Comparison of ENCODE assay signal across 27 cellular contexts in genomic region chr5:91690921-91691320, GRCh38.
"Had no signal": no experiment of that assay in that cellular context is flagged by ENCODE, and none has a peak within 500 bp of the region (broad histone marks: within the 10 kb centered on the region; RNA-seq: fewer than 3 reads in every experiment).

No MANE protein-coding gene starts in this region.

- H3K27me3 Mint-ChIP-seq: brain; natural killer cell treated with Interleukin-12 subunit alpha and Interleukin-12 subunit beta and Interleukin-15 and Interleukin-18, amount 100 ng/mL, for 72 hours; T-helper 17 cell had no signal

- H3K27ac ChIP-seq: esophagus muscularis mucosa, left lung, lower lobe of right lung, right atrium auricular region, suprapubic skin, tibial artery, upper lobe of right lung had no signal

- H3K4me1 ChIP-seq: esophagus muscularis mucosa, left lung, lower lobe of right lung, right atrium auricular region, suprapubic skin, tibial artery, upper lobe of right lung had no signal

- H3K4me3 ChIP-seq: esophagus muscularis mucosa, left lung, lower lobe of right lung, mucosa of descending colon, right atrium auricular region, suprapubic skin, tibial artery, upper lobe of right lung had no signal

- DNase-seq: activated CD4-positive, alpha-beta T cell treated with anti-CD3 and anti-CD28 coated beads for 4 hours; activated CD4-positive, alpha-beta T cell treated with anti-CD3 and anti-CD28 coated beads, Interleukin-2, amount 50 U/mL, for 4 hours; activated CD4-positive, CD25-positive, alpha-beta regulatory T cell; activated naive CD4-positive, alpha-beta T cell; activated T-cell treated with anti-CD3 and anti-CD28 coated beads for 4 hours; activated T-cell treated with anti-CD3 and anti-CD28 coated beads, Interleukin-2, amount 50 U/mL, for 72 hours; aorta; central memory CD4-positive, alpha-beta T cell; dermis blood vessel endothelial cell; effector CD4-positive, alpha-beta T cell; foreskin melanocyte; left lung; lower lobe of right lung; mesendoderm; mucosa of descending colon; stimulated activated CD4-positive, alpha-beta T cell treated with anti-CD3 and anti-CD28 coated beads, Interleukin-15, amount 100 ng/mL, for 24 hours; stimulated activated naive CD4-positive, alpha-beta T cell; T-helper 17 cell; tibial artery; upper lobe of right lung had no signal

- FAIRE-seq: islet of Langerhans had no signal

- H3K9me3 Mint-ChIP-seq: brain had no signal

- H3K36me3 Mint-ChIP-seq: brain; natural killer cell treated with Interleukin-12 subunit alpha and Interleukin-12 subunit beta and Interleukin-15 and Interleukin-18, amount 100 ng/mL, for 72 hours had no signal

- H3K4me3 Mint-ChIP-seq: activated T-cell treated with anti-CD3 and anti-CD28 coated beads, Interleukin-2, amount 50 U/mL, for 72 hours; brain; natural killer cell treated with Interleukin-12 subunit alpha and Interleukin-12 subunit beta and Interleukin-15 and Interleukin-18, amount 100 ng/mL, for 72 hours; T-helper 17 cell had no signal

- H3K27ac Mint-ChIP-seq: activated naive CD4-positive, alpha-beta T cell treated with anti-CD3 and anti-CD28 coated beads, Interleukin-2, amount 50 U/mL, for 72 hours; activated T-cell treated with anti-CD3 and anti-CD28 coated beads, Interleukin-2, amount 50 U/mL, for 72 hours; brain; natural killer cell treated with Interleukin-12 subunit alpha and Interleukin-12 subunit beta and Interleukin-15 and Interleukin-18, amount 100 ng/mL, for 72 hours; T-helper 17 cell had no signal

- H3K9me3 ChIP-seq: esophagus muscularis mucosa, mucosa of descending colon, right atrium auricular region, suprapubic skin, tibial artery, upper lobe of right lung had no signal

- H3K36me3 ChIP-seq: esophagus muscularis mucosa, left lung, lower lobe of right lung, right atrium auricular region, suprapubic skin, tibial artery, upper lobe of right lung had no signal

- H3K27me3 ChIP-seq: esophagus muscularis mucosa, left lung, right atrium auricular region, suprapubic skin, tibial artery, upper lobe of right lung had no signal

- ATAC-seq: activated naive CD4-positive, alpha-beta T cell treated with anti-CD3 and anti-CD28 coated beads, Interleukin-2, amount 50 U/mL, for 72 hours; activated T-cell treated with anti-CD3 and anti-CD28 coated beads, Interleukin-2, amount 50 U/mL, for 72 hours; left lung; lower lobe of right lung; mucosa of descending colon; natural killer cell treated with Interleukin-12 subunit alpha and Interleukin-12 subunit beta and Interleukin-15 and Interleukin-18, amount 100 ng/mL, for 72 hours; T-helper 17 cell; upper lobe of right lung had no signal

- H3K4me1 Mint-ChIP-seq: brain, T-helper 17 cell had no signal
